8 cellular contexts compared by ENCODE assay signal in the genomic region with DNA sequence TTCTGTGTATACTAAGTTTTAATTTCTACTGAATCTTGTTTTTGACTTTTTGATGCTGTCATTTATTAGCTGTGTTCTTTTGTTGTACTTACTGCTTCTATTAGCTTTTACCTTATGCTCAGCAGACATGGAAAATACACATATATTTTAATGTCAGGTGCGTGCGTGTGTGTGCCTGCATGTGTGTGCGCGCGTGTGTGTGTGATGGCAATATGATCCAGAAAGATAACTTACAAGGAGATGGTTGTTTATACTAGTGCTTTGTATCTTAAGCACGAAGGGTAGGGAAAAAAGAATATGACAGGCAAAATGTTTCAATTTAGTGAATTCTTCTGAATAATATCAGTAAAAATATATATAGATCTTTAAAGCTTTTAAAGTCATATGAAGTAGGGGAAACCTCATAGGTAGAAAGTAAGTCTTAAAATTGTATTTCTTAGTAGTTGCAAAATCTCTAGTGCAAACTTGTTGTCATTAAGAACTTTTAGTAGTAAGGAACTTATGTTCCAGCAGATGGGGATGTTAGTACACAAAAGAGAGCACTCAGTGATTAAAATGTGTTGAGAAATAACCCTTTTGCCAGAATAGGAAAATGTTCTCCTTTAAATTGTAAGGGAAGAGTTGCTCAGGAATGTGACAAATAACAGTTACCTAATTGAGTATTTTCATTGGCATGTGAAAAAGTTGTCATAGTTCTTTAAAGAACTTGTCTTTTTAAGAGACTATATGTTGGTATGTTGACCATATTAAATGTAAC. TPM values are rescaled to one million over a fixed set of nuclear protein-coding genes. Genes with fewer than 3 reads are reported as not detected.
DNase-seq lines count a peak whose midpoint lies in the region; ATAC-seq and TF ChIP-seq lines count a peak whose summit lies in the region.

No MANE protein-coding gene starts in this region.

- H3K9me3 ChIP-seq in HEK293 (ENCODE audit: control insufficient read depth, insufficient read depth, low read depth, low read length) (no peaks in the 10 kb centered on the region), adipocyte (ENCODE audit: control insufficient read depth, low read length) (no peaks in the 10 kb centered on the region), hepatocyte (ENCODE audit: low read depth) (no peaks in the 10 kb centered on the region), vagina (no peaks in the 10 kb centered on the region)
- H3K9me3 ChIP-seq in CD8-positive, alpha-beta T cell (ENCODE audit: low read length) = no peaks in the 10 kb centered on the region

- H3K9ac ChIP-seq in adipocyte (ENCODE audit: low read length) = peak overlapping the region; percentile 6

- H3K36me3 ChIP-seq in HEK293 (ENCODE audit: control insufficient read depth in 2 of 2, insufficient read depth in 1 of 2, low read length in 2 of 2) (no peaks in the 10 kb centered on the region), adipocyte (ENCODE audit: control insufficient read depth, insufficient read depth, low read length, severe bottlenecking) (peaks cover 1% of the 10 kb centered on the region), hepatocyte (replicated peaks; ENCODE audit: insufficient read depth, low read depth) (no peaks in the 10 kb centered on the region), vagina (no peaks in the 10 kb centered on the region)
- H3K36me3 ChIP-seq in CD8-positive, alpha-beta T cell (ENCODE audit: insufficient read depth, low read length) = no peaks in the 10 kb centered on the region

- DNase-seq in AG08395 (ENCODE audit: low spot score) = peak; percentile 42
- DNase-seq in adipocyte (ENCODE audit: low read depth) = peak; percentile 86
- DNase-seq in hepatocyte (ENCODE audit: low spot score) = peak; percentile 53
- DNase-seq in vagina (ENCODE audit: extremely low spot score in 2 of 2) = no peak
- no peak for DNase-seq in CD8-positive, alpha-beta T cell

- CTCF ChIA-PET in HEK293 (lab: Yijun Ruan, JAX) = interaction anchor here (0.6 to 5.0 kb wide), 24 partner anchors 8 to 898 kb away, joined by 3 to 19 read pairs (median 4); no protein-coding TSS in a partner anchor
- CTCF ChIA-PET in CD8-positive, alpha-beta T cell (lab: Charles Lee) = interaction anchor here (1.6 to 2.9 kb wide), 3 partner anchors 9 to 127 kb away, joined by 3 to 17 read pairs (median 6); no protein-coding TSS in a partner anchor

- no peaks in the 10 kb centered on the region for H3K9me3 Mint-ChIP-seq in CD8-positive, alpha-beta T cell

- no peaks in the 10 kb centered on the region for H3K36me3 Mint-ChIP-seq in CD8-positive, alpha-beta T cell

- TF ChIP-seq CTCF in HEK293 (tag by site-specific recombination; IDR thresholded peaks at IDR 0.05) (peak; percentile 56), hepatocyte (IDR thresholded peaks at IDR 0.05; ENCODE audit: poor library complexity) (peak; percentile 58), vagina (IDR thresholded peaks at IDR 0.05) (peak in 2 of 3 experiments; percentile 38 to 50)
- TF ChIP-seq CTCF in CD8-positive, alpha-beta T cell (IDR thresholded peaks at IDR 0.05) = no peak

- H3K27me3 Mint-ChIP-seq in CD8-positive, alpha-beta T cell (ENCODE audit: low read depth) = no peaks in the 10 kb centered on the region

- peaks cover 98% of the 10 kb centered on the region for H4K20me1 ChIP-seq in hepatocyte (ENCODE audit: insufficient read depth, poor library complexity, severe bottlenecking)

- H3K27ac ChIP-seq in HEK293 (ENCODE audit: extremely low read depth, low read depth, low read length) (no peak overlapping the region), hepatocyte (no peak overlapping the region), vagina (no peak overlapping the region)
- no peak overlapping the region for H3K27ac ChIP-seq in CD8-positive, alpha-beta T cell (ENCODE audit: low read depth, low read length)

- H3K27me3 ChIP-seq in adipocyte (replicated peaks; ENCODE audit: control insufficient read depth, insufficient read depth, low read length) (no peaks in the 10 kb centered on the region), hepatocyte (no peaks in the 10 kb centered on the region), vagina (no peaks in the 10 kb centered on the region)
- no peaks in the 10 kb centered on the region for H3K27me3 ChIP-seq in CD8-positive, alpha-beta T cell (ENCODE audit: insufficient read depth, low read length)

- peaks cover 95% of the 10 kb centered on the region for H3K79me2 ChIP-seq in hepatocyte

- no peak for ATAC-seq in HG03520 (IDR thresholded peaks at IDR 0.05; ENCODE audit: unreplicated experiment)
- no peak for ATAC-seq in HG03521 (IDR thresholded peaks at IDR 0.05; ENCODE audit: unreplicated experiment)
- no peak for ATAC-seq in CD8-positive, alpha-beta T cell

- 90% methylated on average over 6 of the region's 6 CpGs for WGBS in hepatocyte (ENCODE audit: low lambda C conversion rate, missing lambda C conversion rate)

- POLR2A ChIA-PET in HEK293 (lab: Yijun Ruan, JAX) = no interaction called here
- POLR2A ChIA-PET in CD8-positive, alpha-beta T cell (lab: Charles Lee) = no interaction called here

- no peak overlapping the region for H2AFZ ChIP-seq in hepatocyte

- intact Hi-C loops in vagina (cut with DNase I) = no loop called here
- intact Hi-C loops in CD8-positive, alpha-beta T cell (cut with DNase I, micrococcal nuclease) = loop anchor here (2.0 to 5.0 kb wide), 3 partner anchors 127 to 1500 kb away; no protein-coding TSS in a partner anchor

- no peak overlapping the region for H3K4me3 ChIP-seq in HEK293 (ENCODE audit: low read depth, low read length)
- peak overlapping the region; percentile 41 for H3K4me3 ChIP-seq in adipocyte (ENCODE audit: low read length)
- no peak overlapping the region for H3K4me3 ChIP-seq in hepatocyte
- no peak overlapping the region for H3K4me3 ChIP-seq in vagina
- no peak overlapping the region for H3K4me3 ChIP-seq in CD8-positive, alpha-beta T cell (ENCODE audit: low read depth, low read length)

- H3K4me1 ChIP-seq in HEK293 (ENCODE audit: control insufficient read depth, insufficient read depth, low read length) (peaks cover 13% of the 10 kb centered on the region), adipocyte (ENCODE audit: control insufficient read depth, insufficient read depth, low read length) (peaks cover 86% of the 10 kb centered on the region), hepatocyte (ENCODE audit: insufficient read depth) (peaks cover 18% of the 10 kb centered on the region), vagina (peaks cover 91% of the 10 kb centered on the region)
- H3K4me1 ChIP-seq in CD8-positive, alpha-beta T cell (ENCODE audit: insufficient read depth, low read length) = no peaks in the 10 kb centered on the region

- H3K4me2 ChIP-seq in hepatocyte = no peak overlapping the region

- no peaks in the 10 kb centered on the region for H3K9me2 ChIP-seq in hepatocyte (replicated peaks; ENCODE audit: insufficient read depth)

- H3K27ac Mint-ChIP-seq in CD8-positive, alpha-beta T cell = no peak overlapping the region

- H3K4me3 Mint-ChIP-seq in CD8-positive, alpha-beta T cell = no peak overlapping the region

- no peak for TF ChIP-seq POLR2A in vagina (IDR thresholded peaks at IDR 0.05)

- H3K4me1 Mint-ChIP-seq in CD8-positive, alpha-beta T cell (ENCODE audit: low read depth) = peaks cover 48% of the 10 kb centered on the region

TF ChIP-seq in HEK293, 187 proteins besides CTCF, POLR2A, EP300 and RAD21 (continues in another document):
- no peak for TF ChIP-seq ZBTB20 (tag by site-specific recombination; IDR thresholded peaks at IDR 0.05)
- no peak for TF ChIP-seq ZNF174 (tag by site-specific recombination; IDR thresholded peaks at IDR 0.05)
- TF ChIP-seq HOXD13 (CRISPR knock-in tag; IDR thresholded peaks at IDR 0.05; ENCODE audit: borderline replicate concordance) = no peak
- peak; percentile 83 for TF ChIP-seq ZNF654 (tag by site-specific recombination; IDR thresholded peaks at IDR 0.05; ENCODE audit: low read depth)
- no peak for TF ChIP-seq ZNF155 (tag by site-specific recombination; IDR thresholded peaks at IDR 0.05)
- no peak for TF ChIP-seq GLIS2 (tag by site-specific recombination; IDR thresholded peaks at IDR 0.05)
- TF ChIP-seq ZNF558 (tag by site-specific recombination; IDR thresholded peaks at IDR 0.05) = no peak
- TF ChIP-seq GLI2 (tag by site-specific recombination; IDR thresholded peaks at IDR 0.05; ENCODE audit: borderline replicate concordance, low read depth) = no peak
- no peak for TF ChIP-seq ZEB2 (tag by site-specific recombination; IDR thresholded peaks at IDR 0.05)
- TF ChIP-seq, protein P1, sequence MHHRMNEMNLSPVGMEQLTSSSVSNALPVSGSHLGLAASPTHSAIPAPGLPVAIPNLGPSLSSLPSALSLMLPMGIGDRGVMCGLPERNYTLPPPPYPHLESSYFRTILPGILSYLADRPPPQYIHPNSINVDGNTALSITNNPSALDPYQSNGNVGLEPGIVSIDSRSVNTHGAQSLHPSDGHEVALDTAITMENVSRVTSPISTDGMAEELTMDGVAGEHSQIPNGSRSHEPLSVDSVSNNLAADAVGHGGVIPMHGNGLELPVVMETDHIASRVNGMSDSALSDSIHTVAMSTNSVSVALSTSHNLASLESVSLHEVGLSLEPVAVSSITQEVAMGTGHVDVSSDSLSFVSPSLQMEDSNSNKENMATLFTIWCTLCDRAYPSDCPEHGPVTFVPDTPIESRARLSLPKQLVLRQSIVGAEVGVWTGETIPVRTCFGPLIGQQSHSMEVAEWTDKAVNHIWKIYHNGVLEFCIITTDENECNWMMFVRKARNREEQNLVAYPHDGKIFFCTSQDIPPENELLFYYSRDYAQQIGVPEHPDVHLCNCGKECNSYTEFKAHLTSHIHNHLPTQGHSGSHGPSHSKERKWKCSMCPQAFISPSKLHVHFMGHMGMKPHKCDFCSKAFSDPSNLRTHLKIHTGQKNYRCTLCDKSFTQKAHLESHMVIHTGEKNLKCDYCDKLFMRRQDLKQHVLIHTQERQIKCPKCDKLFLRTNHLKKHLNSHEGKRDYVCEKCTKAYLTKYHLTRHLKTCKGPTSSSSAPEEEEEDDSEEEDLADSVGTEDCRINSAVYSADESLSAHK (tag by site-specific recombination; IDR thresholded peaks at IDR 0.05) = no peak
- no peak for TF ChIP-seq MYNN (tag by site-specific recombination; IDR thresholded peaks at IDR 0.05; ENCODE audit: borderline replicate concordance)
- TF ChIP-seq IKZF3 (tag by site-specific recombination; IDR thresholded peaks at IDR 0.05) = peak; percentile 48; the same call in 1 of the 2 replicates

RNA-seq across cellular contexts. Expression of a gene that starts 13.2 kb away (rescaled TPM):
- total RNA-seq in hepatocyte = 81.8 and 92.5 TPM in 2 replicates
- 38.0 and 42.2 TPM in 2 replicates for polyA plus RNA-seq in hepatocyte
- total RNA-seq in vagina = 142 TPM
- total RNA-seq in CD8-positive, alpha-beta T cell = 10 to 100 TPM; 67.4 to 70.9 TPM

Comparison
In these comparisons a context has a peak if more than half of its experiments do, and no peak if none do; other contexts are left out.
1. DNase-seq: peak in AG08395 (single experiment), adipocyte (single experiment) and hepatocyte (single experiment); none in vagina (0 of 2) and CD8-positive, alpha-beta T cell (0 of 7).